14 cellular contexts compared by ENCODE assay signal in genomic region chr7:69898189-69898588, GRCh38.
DNase-seq lines count a peak whose midpoint lies in the region; ATAC-seq, FAIRE-seq and TF ChIP-seq lines count a peak whose summit lies in the region.
"Had no signal": no experiment of that assay in that cellular context is flagged by ENCODE, and none has a peak within 500 bp of the region (broad histone marks: within the 10 kb centered on the region; RNA-seq: fewer than 3 reads in every experiment).

No MANE protein-coding gene starts in this region.

- H3K4me1 Mint-ChIP-seq in osteocyte (ENCODE audit: unreplicated experiment), result peaks cover 6% of the 10 kb centered on the region

- H3K4me3 Mint-ChIP-seq in osteocyte (ENCODE audit: unreplicated experiment), result no peak overlapping the region
- H3K4me3 Mint-ChIP-seq: activated T-cell treated with anti-CD3 and anti-CD28 coated beads, Interleukin-2, amount 50 U/mL, for 72 hours had no signal

- H3K36me3 Mint-ChIP-seq in osteocyte (ENCODE audit: unreplicated experiment), result peaks cover 7% of the 10 kb centered on the region

- no peak for TF ChIP-seq CTCF in osteocyte (IDR thresholded peaks at IDR 0.05)

- no peak for DNase-seq in GM12892 (ENCODE audit: insufficient read length)
- peak; percentile 94 to 96 for DNase-seq in NCI-H526 (lab: John Stamatoyannopoulos, UW)
- no peak for DNase-seq in NCI-H2171 treated with DMSO at 0.1 percent for 48 hours (lab: John Stamatoyannopoulos, UW)
- no peak for DNase-seq in NCI-H1092 treated with DMSO at 0.1 percent for 48 hours (lab: John Stamatoyannopoulos, UW)
- no peak for DNase-seq in osteocyte (ENCODE audit: extremely low spot score, unreplicated experiment)
- no peak for DNase-seq in activated CD4-positive, alpha-beta T cell treated with anti-CD3 and anti-CD28 coated beads for 1 hour
- DNase-seq: activated T-cell treated with anti-CD3 and anti-CD28 coated beads, Interleukin-2, amount 50 U/mL, for 72 hours; GDM1; NCI-H2171 had no signal

- no peaks in the 10 kb centered on the region for H3K27me3 Mint-ChIP-seq in osteocyte (ENCODE audit: unreplicated experiment)

- FAIRE-seq in GM12892 (lab: Jason Lieb, UNC), result peak; percentile 87
- FAIRE-seq: H1, K562, RCC 7860 had no signal

- no peaks in the 10 kb centered on the region for H3K9me3 Mint-ChIP-seq in osteocyte (ENCODE audit: unreplicated experiment)
- H3K9me3 Mint-ChIP-seq: activated T-cell treated with anti-CD3 and anti-CD28 coated beads, Interleukin-2, amount 50 U/mL, for 72 hours had no signal

- ATAC-seq in GM19468 (IDR thresholded peaks at IDR 0.05; ENCODE audit: extremely low read depth, unreplicated experiment) (peak; percentile 75), HG03045 (IDR thresholded peaks at IDR 0.05; ENCODE audit: unreplicated experiment) (peak; percentile 57)
- ATAC-seq: K562 had no signal

- H3K27ac Mint-ChIP-seq in osteocyte (ENCODE audit: unreplicated experiment), result no peak overlapping the region
- H3K27ac Mint-ChIP-seq: activated T-cell treated with anti-CD3 and anti-CD28 coated beads, Interleukin-2, amount 50 U/mL, for 72 hours had no signal

- TF ChIP-seq POLR2A in GM12892 (IDR thresholded peaks at IDR 0.05; ENCODE audit: low read depth, low read length), result no peak

Comparison
In these comparisons a context has a peak if more than half of its experiments do, and no peak if none do; other contexts are left out.
1. DNase-seq: peak in NCI-H526 (2 of 2); none in GM12892 (single experiment), NCI-H2171 treated with DMSO at 0.1 percent for 48 hours (single experiment), NCI-H1092 treated with DMSO at 0.1 percent for 48 hours (single experiment), osteocyte (single experiment) and activated CD4-positive, alpha-beta T cell treated with anti-CD3 and anti-CD28 coated beads for 1 hour (single experiment).